ENCODE assay signal across 11 cellular contexts in genomic region chr2:102620367-102620766, GRCh38. TPM values are rescaled to one million over a fixed set of nuclear protein-coding genes. Genes with fewer than 3 reads are reported as not detected.
DNase-seq lines count a peak whose midpoint lies in the region; ATAC-seq, FAIRE-seq and TF ChIP-seq lines count a peak whose summit lies in the region.
"Had no signal": no experiment of that assay in that cellular context is flagged by ENCODE, and none has a peak within 500 bp of the region (broad histone marks: within the 10 kb centered on the region; RNA-seq: fewer than 3 reads in every experiment).

No MANE protein-coding gene starts in this region.

- H3F3A ChIP-seq in GM23338 (replicated peaks; ENCODE audit: low read depth): 0 out of 2 replicates have a peak, but pooled peaks cover 5% of the 10 kb centered on the region

- H3K27me3 ChIP-seq in GM23338 (ENCODE audit: insufficient read depth) (peaks cover 57% of the 10 kb centered on the region), astrocyte (ENCODE audit: insufficient read depth, low read length) (peaks cover 57% of the 10 kb centered on the region), esophagus squamous epithelium (peaks cover 3 to 88% (median 6%) of the 10 kb centered on the region in 4 donors)

- no peaks in the 10 kb centered on the region; the same call in 1 of the 2 replicates for H4K20me1 ChIP-seq in GM23338 (replicated peaks; ENCODE audit: insufficient read depth)
- no peaks in the 10 kb centered on the region for H4K20me1 ChIP-seq in astrocyte (ENCODE audit: insufficient read depth, low read length)

- peak overlapping the region; percentile 94; the same call in 1 of the 2 replicates for H2AFZ ChIP-seq in GM23338
- no peak overlapping the region for H2AFZ ChIP-seq in astrocyte (ENCODE audit: low read depth, low read length)

- H3K27ac ChIP-seq in GM23338 (ENCODE audit: low read depth): no peak overlapping the region
- H3K27ac ChIP-seq in astrocyte (ENCODE audit: low read depth, low read length): no peak overlapping the region
- no peak overlapping the region for H3K27ac ChIP-seq in esophagus squamous epithelium

- H3K4me1 Mint-ChIP-seq in CD14-positive monocyte (peaks cover 14% of the 10 kb centered on the region), GM23338 (peaks cover 16% of the 10 kb centered on the region), astrocyte (ENCODE audit: low read depth, unreplicated experiment) (peaks cover 4% of the 10 kb centered on the region), naive B cell (peaks cover 10 to 15% (median 12%) of the 10 kb centered on the region in 3 donors)

- H3K4me3 Mint-ChIP-seq in CD14-positive monocyte (peak overlapping the region; percentile 56 to 84), GM23338 (peak overlapping the region; percentile 70), astrocyte (ENCODE audit: unreplicated experiment) (peak overlapping the region; percentile 76), naive B cell (peak overlapping the region in 5 of 8 donors; percentile 9 to 71 (median 53))

- intact Hi-C loops in CD14-positive monocyte (cut with micrococcal nuclease) (no loop called here), esophagus squamous epithelium (cut with DNase I) (no loop called here)

- H3K36me3 Mint-ChIP-seq in CD14-positive monocyte (peaks cover 0 to 3% of the 10 kb centered on the region in 2 donors), GM23338 (ENCODE audit: low read depth) (peaks cover 3% of the 10 kb centered on the region; the same call in 1 of the 3 replicates), astrocyte (ENCODE audit: low read depth, unreplicated experiment) (no peaks in the 10 kb centered on the region), naive B cell (no peaks in the 10 kb centered on the region)

- H3K36me3 ChIP-seq in GM23338 (ENCODE audit: insufficient read depth) (no peaks in the 10 kb centered on the region), astrocyte (ENCODE audit: insufficient read depth, low read length) (no peaks in the 10 kb centered on the region), esophagus squamous epithelium (no peaks in the 10 kb centered on the region)

- H3K9me3 Mint-ChIP-seq in CD14-positive monocyte (peaks cover 0 to 14% (median 2%) of the 10 kb centered on the region in 7 donors), GM23338 (no peaks in the 10 kb centered on the region; the same call in 2 of the 3 replicates), astrocyte (ENCODE audit: unreplicated experiment) (no peaks in the 10 kb centered on the region), naive B cell (peaks cover 0 to 2% (median 0%) of the 10 kb centered on the region in 7 donors)

- peak overlapping the region; percentile 56 for H3K4me3 ChIP-seq in GM23338
- no peak overlapping the region for H3K4me3 ChIP-seq in astrocyte (ENCODE audit: insufficient read depth, low read depth, low read length)
- peak overlapping the region in 1 of 4 donors; percentile 67 for H3K4me3 ChIP-seq in esophagus squamous epithelium

- H3K9ac ChIP-seq in astrocyte (ENCODE audit: low read length): no peak overlapping the region

- H3K4me2 ChIP-seq in GM23338: peak overlapping the region; percentile 82
- peak overlapping the region; percentile 87 for H3K4me2 ChIP-seq in astrocyte (ENCODE audit: low read length)

- FAIRE-seq in astrocyte (lab: Jason Lieb, UNC): no peak

- ATAC-seq in GM23338: peak; percentile 13
- no peak for ATAC-seq in naive B cell (ENCODE audit: low read depth in 2 of 2)
- no peak for ATAC-seq in HG03457 (IDR thresholded peaks at IDR 0.05; ENCODE audit: unreplicated experiment)
- ATAC-seq in GM18517 (IDR thresholded peaks at IDR 0.05; ENCODE audit: unreplicated experiment): no peak

- H3K79me2 ChIP-seq in GM23338 (replicated peaks; ENCODE audit: insufficient read depth) (no peaks in the 10 kb centered on the region), astrocyte (ENCODE audit: insufficient read depth, low read length) (no peaks in the 10 kb centered on the region)

- no peak for TF ChIP-seq CTCF in CD14-positive monocyte (IDR thresholded peaks at IDR 0.05)
- no peak for TF ChIP-seq CTCF in GM23338 (conservative IDR thresholded peaks at IDR 0.05; ENCODE audit: low read depth in 2 of 2)
- no peak for TF ChIP-seq CTCF in astrocyte (IDR thresholded peaks at IDR 0.05; ENCODE audit: insufficient read depth, low read depth, low read length)
- no peak for TF ChIP-seq CTCF in esophagus squamous epithelium (IDR thresholded peaks at IDR 0.05)

- H3K4me1 ChIP-seq in GM23338 (ENCODE audit: insufficient read depth): peaks cover 8% of the 10 kb centered on the region
- H3K4me1 ChIP-seq in astrocyte (ENCODE audit: insufficient read depth, low read length): peaks cover 3% of the 10 kb centered on the region
- peaks cover 14 to 23% (median 17%) of the 10 kb centered on the region in 3 donors for H3K4me1 ChIP-seq in esophagus squamous epithelium

- H3K27ac Mint-ChIP-seq in CD14-positive monocyte (no peak overlapping the region), GM23338 (no peak overlapping the region), astrocyte (ENCODE audit: unreplicated experiment) (no peak overlapping the region), naive B cell (no peak overlapping the region)

- DNase-seq in CD14-positive monocyte (ENCODE audit: low spot score) (no peak), GM23338 (ENCODE audit: low spot score) (peak; percentile 36), astrocyte (ENCODE audit: low read depth) (no peak), naive B cell (no peak), esophagus squamous epithelium (lab: John Stamatoyannopoulos, UW) (no peak), dedifferentiated amniotic fluid mesenchymal stem cell (ENCODE audit: extremely low spot score) (no peak)
- DNase-seq: DMS79, mesenchymal stem cell, NCI-H524 treated with DMSO at 0.1 percent for 48 hours had no signal

- H3K9me2 ChIP-seq in GM23338 (ENCODE audit: insufficient read depth): no peaks in the 10 kb centered on the region

- TF ChIP-seq POLR2A in esophagus squamous epithelium (IDR thresholded peaks at IDR 0.05): no peak

- H3K27me3 Mint-ChIP-seq in CD14-positive monocyte (ENCODE audit: low read depth in 3 of 3) (peaks cover 44 to 64% (median 50%) of the 10 kb centered on the region in 3 donors), GM23338 (ENCODE audit: insufficient read depth, low read depth, poor library complexity) (peaks cover 36% of the 10 kb centered on the region), astrocyte (ENCODE audit: low read depth, unreplicated experiment) (peaks cover 67% of the 10 kb centered on the region), naive B cell (peaks cover 50 to 64% (median 61%) of the 10 kb centered on the region in 3 donors)

- H3K9me3 ChIP-seq in astrocyte (ENCODE audit: insufficient read depth, low read depth, low read length): no peaks in the 10 kb centered on the region
- H3K9me3 ChIP-seq in esophagus squamous epithelium: no peaks in the 10 kb centered on the region

- WGBS in esophagus squamous epithelium, 2 donors: 24 to 32% methylated on average over 8 of the region's 11 CpGs

TF ChIP-seq in GM23338, 12 proteins besides CTCF, POLR2A, EP300 and RAD21:
- TF ChIP-seq ETS1 (IDR thresholded peaks at IDR 0.05) (no peak), EZH2 (IDR thresholded peaks at IDR 0.05; ENCODE audit: low read depth, unreplicated experiment) (peak; percentile 38), CREB1 (CRISPR knock-in tag; IDR thresholded peaks at IDR 0.05; ENCODE audit: low read depth) (no peak)

RNA-seq across cellular contexts. Expression of gene SLC9A2, which starts 1.0 kb away (rescaled TPM):
- polyA plus RNA-seq in CD14-positive monocyte (not detected), GM23338 (2016; fragmentation: Nextera tagmentation; extraction: Ambion mirVana) (0.03 and 0.05 TPM in 2 replicates), naive B cell (ENCODE audit: low read depth in 6 of 6) (under 1 TPM in 1 of 6 donors, not detected in 5; 0.04 TPM)
- 0.08 and 0.24 TPM in 2 replicates for total RNA-seq in GM23338 (2014; rRNA removed; shearing (Covaris generic))
- total RNA-seq in astrocyte (0.32 TPM in 1 of 2 replicates, not detected in the other), esophagus squamous epithelium (under 1 TPM in 1 of 4 donors, not detected in 3; 0.47 TPM)
